Comparison of ENCODE assay signal across 17 cellular contexts in genomic region chr15:37109151-37109912, GRCh38. TPM values are rescaled to one million over a fixed set of nuclear protein-coding genes. Genes with fewer than 3 reads are reported as not detected.
DNase-seq lines count a peak whose midpoint lies in the region; FAIRE-seq and TF ChIP-seq lines count a peak whose summit lies in the region.
"Had no signal": no experiment of that assay in that cellular context is flagged by ENCODE, and none has a peak within 500 bp of the region (broad histone marks: within the 10 kb centered on the region; RNA-seq: fewer than 3 reads in every experiment).

No MANE protein-coding gene starts in this region.

- no peaks in the 10 kb centered on the region for H4K20me1 ChIP-seq in OCI-LY1 (ENCODE audit: insufficient read depth, low read length)

- peak overlapping the region; percentile 51 for H3K4me3 ChIP-seq in OCI-LY1 (ENCODE audit: low read depth, low read length, poor library complexity, severe bottlenecking)
- peak overlapping the region; percentile 58 for H3K4me3 ChIP-seq in fibroblast of the aortic adventitia (ENCODE audit: low read depth, low read length)
- no peak overlapping the region for H3K4me3 ChIP-seq in trophoblast cell (ENCODE audit: low read depth, low read length)

- FAIRE-seq in G401.6 (lab: Jason Lieb, UNC) = peak; percentile 6
- FAIRE-seq: colon, pancreas, RCC 7860 had no signal

- H2AFZ ChIP-seq in OCI-LY1 (ENCODE audit: low read length) = no peak overlapping the region
- H2AFZ ChIP-seq in trophoblast cell (ENCODE audit: insufficient read depth, low read length, poor library complexity) = no peak overlapping the region

- H3K79me1 ChIP-seq in trophoblast cell (ENCODE audit: low read length) = no peaks in the 10 kb centered on the region

- no peak overlapping the region for H2BK5ac ChIP-seq in trophoblast cell (ENCODE audit: low read depth, low read length, poor library complexity)

- H3K27ac Mint-ChIP-seq in activated T-helper 2 cell treated with anti-CD3 and anti-CD28 coated beads, Interferon-gamma antibody, Interleukin-2, Interleukin-4, amounts not matched to agents 10 μg/mL and 5 μg/mL and 100 μg/mL, durations not matched to agents 14 hours and 24 hours and 36 hours = no peak overlapping the region
- H3K27ac Mint-ChIP-seq: activated CD8-positive, alpha-beta T cell treated with anti-CD3 and anti-CD28 coated beads for 36 hours had no signal

- H3K9me3 Mint-ChIP-seq in activated T-helper 2 cell treated with anti-CD3 and anti-CD28 coated beads, Interferon-gamma antibody, Interleukin-2, Interleukin-4, amounts not matched to agents 10 μg/mL and 5 μg/mL and 100 μg/mL, durations not matched to agents 14 hours and 24 hours and 36 hours = no peaks in the 10 kb centered on the region
- H3K9me3 Mint-ChIP-seq: activated CD8-positive, alpha-beta T cell treated with anti-CD3 and anti-CD28 coated beads for 36 hours had no signal

- H3K27me3 Mint-ChIP-seq in activated T-helper 2 cell treated with anti-CD3 and anti-CD28 coated beads, Interferon-gamma antibody, Interleukin-2, Interleukin-4, amounts not matched to agents 10 μg/mL and 5 μg/mL and 100 μg/mL, durations not matched to agents 14 hours and 24 hours and 36 hours (ENCODE audit: low read depth) = peaks cover 84% of the 10 kb centered on the region

- H3K4me1 ChIP-seq in OCI-LY1 (ENCODE audit: insufficient read depth, low read length, severe bottlenecking) (peaks cover 19% of the 10 kb centered on the region), trophoblast cell (ENCODE audit: control insufficient read depth in 1 of 2, insufficient read depth in 2 of 2, low read length in 2 of 2) (peaks cover 4 to 15% of the 10 kb centered on the region in 2 experiments)
- H3K4me1 ChIP-seq: pancreas had no signal

- H3F3A ChIP-seq in OCI-LY1 (ENCODE audit: insufficient read depth, low read length) = no peaks in the 10 kb centered on the region

- no CpG with 5 or more reads among the region's 18 CpGs for WGBS in trophoblast cell (ENCODE audit: extremely low coverage, insufficient coverage, insufficient read length)

- H2BK120ac ChIP-seq in trophoblast cell (ENCODE audit: insufficient read depth, low read length, poor library complexity) = no peak overlapping the region

- H3K36me3 Mint-ChIP-seq in activated T-helper 2 cell treated with anti-CD3 and anti-CD28 coated beads, Interferon-gamma antibody, Interleukin-2, Interleukin-4, amounts not matched to agents 10 μg/mL and 5 μg/mL and 100 μg/mL, durations not matched to agents 14 hours and 24 hours and 36 hours (ENCODE audit: low read depth) = no peaks in the 10 kb centered on the region

- H3K4me2 ChIP-seq in OCI-LY1 (ENCODE audit: low read length) (peak overlapping the region; percentile 60; the same call in 1 of the 2 replicates), trophoblast cell (ENCODE audit: low read length) (peak overlapping the region; percentile 60)

- H4K12ac ChIP-seq in trophoblast cell (ENCODE audit: low read depth, low read length) = no peak overlapping the region

- H3K79me2 ChIP-seq in OCI-LY1 (ENCODE audit: insufficient read depth, low read length) (no peaks in the 10 kb centered on the region), trophoblast cell (ENCODE audit: control insufficient read depth, insufficient read depth, low read length, poor library complexity) (no peaks in the 10 kb centered on the region)

- peaks cover 6% of the 10 kb centered on the region for H3K4me1 Mint-ChIP-seq in activated T-helper 2 cell treated with anti-CD3 and anti-CD28 coated beads, Interferon-gamma antibody, Interleukin-2, Interleukin-4, amounts not matched to agents 10 μg/mL and 5 μg/mL and 100 μg/mL, durations not matched to agents 14 hours and 24 hours and 36 hours (ENCODE audit: low read depth)

- TF ChIP-seq CTCF in OCI-LY1 (IDR thresholded peaks at IDR 0.05; ENCODE audit: low read length) (no peak), fibroblast of the aortic adventitia (IDR thresholded peaks at IDR 0.05; ENCODE audit: insufficient read depth, low read length) (no peak)

- no peak overlapping the region for H4K8ac ChIP-seq in trophoblast cell (ENCODE audit: low read depth, low read length)

- intact Hi-C loops in activated T-helper 2 cell treated with anti-CD3 and anti-CD28 coated beads, Interferon-gamma antibody, Interleukin-2, Interleukin-4, amounts not matched to agents 10 μg/mL and 5 μg/mL and 100 μg/mL, durations not matched to agents 14 hours and 24 hours and 36 hours (cut with micrococcal nuclease) = loop anchor here (10.0 kb wide), 1 partner anchor 1145 kb away; the partner anchor contains the start of gene SPRED1

- no peak overlapping the region for H3K23ac ChIP-seq in trophoblast cell (ENCODE audit: low read length)

- no peaks in the 10 kb centered on the region for H3K36me3 ChIP-seq in OCI-LY1 (ENCODE audit: insufficient read depth, low read length)
- H3K36me3 ChIP-seq in trophoblast cell (ENCODE audit: control insufficient read depth in 1 of 2, insufficient read depth in 2 of 2, low read length in 2 of 2) = no peaks in the 10 kb centered on the region
- H3K36me3 ChIP-seq: pancreas had no signal

- DNase-seq in fibroblast of the aortic adventitia (ENCODE audit: low read depth) (peak; percentile 63), trophoblast cell (no peak), GDM1 (lab: John Stamatoyannopoulos, UW) (no peak), hepatic stellate cell (ENCODE audit: low spot score) (no peak)
- no peak for DNase-seq in stimulated activated CD4-positive, alpha-beta T cell treated with anti-CD3 and anti-CD28 coated beads, Interleukin-4, amount 100 ng/mL, for 24 hours
- no peak for DNase-seq in activated T-helper 2 cell treated with anti-CD3 and anti-CD28 coated beads, Interferon-gamma antibody, Interleukin-2, Interleukin-4, amounts not matched to agents 10 μg/mL and 5 μg/mL and 100 μg/mL, durations not matched to agents 14 hours and 24 hours and 36 hours (ENCODE audit: low spot score)
- DNase-seq: activated CD8-positive, alpha-beta T cell treated with anti-CD3 and anti-CD28 coated beads for 36 hours; activated naive CD4-positive, alpha-beta T cell treated with Interleukin-2 at 50 U/mL for 16 hours; foreskin melanocyte; NCI-H345; stimulated activated CD4-positive, alpha-beta T cell treated with anti-CD3 and anti-CD28 coated beads, Interleukin-2, amount 100 ng/mL, for 24 hours; stimulated activated naive CD4-positive, alpha-beta T cell had no signal

- H3K27ac ChIP-seq in OCI-LY1 (ENCODE audit: low read depth, low read length, poor library complexity, severe bottlenecking) = no peak overlapping the region
- no peak overlapping the region for H3K27ac ChIP-seq in trophoblast cell (ENCODE audit: low read depth, low read length)

- H3K4me3 Mint-ChIP-seq in activated T-helper 2 cell treated with anti-CD3 and anti-CD28 coated beads, Interferon-gamma antibody, Interleukin-2, Interleukin-4, amounts not matched to agents 10 μg/mL and 5 μg/mL and 100 μg/mL, durations not matched to agents 14 hours and 24 hours and 36 hours (ENCODE audit: low read depth) = no peak overlapping the region
- H3K4me3 Mint-ChIP-seq: activated CD8-positive, alpha-beta T cell treated with anti-CD3 and anti-CD28 coated beads for 36 hours had no signal

- no peak overlapping the region for H3K4ac ChIP-seq in trophoblast cell (ENCODE audit: low read depth, low read length)

- H3K9me3 ChIP-seq in OCI-LY1 (ENCODE audit: low read length) (no peaks in the 10 kb centered on the region), trophoblast cell (ENCODE audit: insufficient read depth, low read depth, low read length) (no peaks in the 10 kb centered on the region)
- H3K9me3 ChIP-seq: pancreas had no signal

- no peak overlapping the region for H2BK12ac ChIP-seq in trophoblast cell (ENCODE audit: low read length)

- H2AK5ac ChIP-seq in trophoblast cell (ENCODE audit: low read length) = no peak overlapping the region

- H3K9ac ChIP-seq in OCI-LY1 (ENCODE audit: low read length) = no peak overlapping the region; the same call in 1 of the 2 replicates
- H3K9ac ChIP-seq in trophoblast cell (ENCODE audit: low read length) = no peak overlapping the region

- no peak overlapping the region for H3K14ac ChIP-seq in trophoblast cell (ENCODE audit: low read length)

- no peak overlapping the region for H3K18ac ChIP-seq in trophoblast cell (ENCODE audit: low read length)

- no peak overlapping the region for H4K91ac ChIP-seq in trophoblast cell (ENCODE audit: low read depth, low read length)

- H3K27me3 ChIP-seq in OCI-LY1 (ENCODE audit: insufficient read depth, low read length) (no peaks in the 10 kb centered on the region), trophoblast cell (ENCODE audit: insufficient read depth, low read length) (peaks cover 25% of the 10 kb centered on the region)
- H3K27me3 ChIP-seq: pancreas had no signal

- H3K9me2 ChIP-seq in OCI-LY1 (ENCODE audit: low read depth, low read length) = no peaks in the 10 kb centered on the region

RNA-seq across cellular contexts. Expression of gene MEIS2, which starts 9.0 kb away (rescaled TPM):
- 43.7 and 84.0 TPM in 2 replicates for total RNA-seq in fibroblast of the aortic adventitia (ENCODE audit: low replicate concordance)
- 12.3 and 13.1 TPM in 2 replicates for polyA plus RNA-seq in trophoblast cell (2013)
- not detected in 2 replicates for total RNA-seq in activated T-helper 2 cell treated with anti-CD3 and anti-CD28 coated beads, Interferon-gamma antibody, Interleukin-2, Interleukin-4, amounts not matched to agents 10 μg/mL and 5 μg/mL and 100 μg/mL, durations not matched to agents 14 hours and 24 hours and 36 hours

Comparison
In these comparisons a context has a peak if more than half of its experiments do, and no peak if none do; other contexts are left out.
1. RNA of gene MEIS2, which starts 9.0 kb away (total RNA-seq): 43.7 to 84.0 TPM in fibroblast of the aortic adventitia; not detected in activated T-helper 2 cell treated with anti-CD3 and anti-CD28 coated beads, Interferon-gamma antibody, Interleukin-2, Interleukin-4, amounts not matched to agents 10 μg/mL and 5 μg/mL and 100 μg/mL, durations not matched to agents 14 hours and 24 hours and 36 hours; every median in the first group is over 10 times any median in the second.